8 cellular contexts compared by ENCODE assay signal in genomic region chr14:91388551-91388975, GRCh38. TPM values are rescaled to one million over a fixed set of nuclear protein-coding genes. Genes with fewer than 3 reads are reported as not detected.
DNase-seq lines count a peak whose midpoint lies in the region; ATAC-seq and TF ChIP-seq lines count a peak whose summit lies in the region.

No MANE protein-coding gene starts in this region.

- H3K9me3 ChIP-seq in mucosa of descending colon (no peaks in the 10 kb centered on the region), Caco-2 (no peaks in the 10 kb centered on the region)

- H3K4me1 ChIP-seq in mucosa of descending colon (ENCODE audit: low read depth) (peaks cover 26% of the 10 kb centered on the region), Caco-2 (no peaks in the 10 kb centered on the region)

- no TSS peak for BruUV-seq in Caco-2 (replicated peaks; lab: Mats Ljungman, UMichigan)

- no peaks in the 10 kb centered on the region for H3K27me3 ChIP-seq in Caco-2 (replicated peaks; ENCODE audit: control insufficient read depth, insufficient read depth, low read length)

- no peaks in the 10 kb centered on the region for H3K9me3 Mint-ChIP-seq in Caco-2 (ENCODE audit: unreplicated experiment)

- no peaks in the 10 kb centered on the region for H3K27me3 Mint-ChIP-seq in Caco-2 (ENCODE audit: insufficient read depth, unreplicated experiment)

- DNase-seq in UCSD-AML1 (lab: John Stamatoyannopoulos, UW; ENCODE audit: unreplicated experiment), result peak; percentile 39
- no peak for DNase-seq in mucosa of descending colon
- DNase-seq in Caco-2, result no peak
- DNase-seq in DMS114 treated with DMSO at 0.1 percent for 48 hours (lab: John Stamatoyannopoulos, UW; ENCODE audit: unreplicated experiment), result no peak
- DNase-seq in NCI-H1092 (lab: John Stamatoyannopoulos, UW), result no peak
- DNase-seq in GM03348 (ENCODE audit: low spot score), result no peak

- CTCF ChIA-PET in Caco-2 (lab: Charles Lee), result interaction anchor here (0.5 kb wide), 1 partner anchor 384 kb away, joined by 3 read pairs; no protein-coding TSS in a partner anchor

- intact Hi-C loops in mucosa of descending colon (cut with DNase I, micrococcal nuclease) (no loop called here), Caco-2 (cut with micrococcal nuclease; ENCODE audit: unreplicated experiment) (no loop called here)

- TF ChIP-seq CTCF in mucosa of descending colon (IDR thresholded peaks at IDR 0.05), result no peak
- no peak for TF ChIP-seq CTCF in Caco-2 (IDR thresholded peaks at IDR 0.05; ENCODE audit: insufficient read depth in 1 of 2, low read depth in 1 of 2, low read length in 1 of 2, severe bottlenecking in 1 of 2, unreplicated experiment in 1 of 2)

- ATAC-seq in GM18498 (IDR thresholded peaks at IDR 0.05; ENCODE audit: unreplicated experiment), result peak; percentile 78
- ATAC-seq in HG02610 (IDR thresholded peaks at IDR 0.05; ENCODE audit: unreplicated experiment), result peak; percentile 78
- ATAC-seq in mucosa of descending colon, result peak; percentile 64

- peaks cover 6% of the 10 kb centered on the region for H3K4me1 Mint-ChIP-seq in Caco-2 (ENCODE audit: low read depth, unreplicated experiment)

- H3K36me3 ChIP-seq in mucosa of descending colon (ENCODE audit: low read depth) (no peaks in the 10 kb centered on the region), Caco-2 (ENCODE audit: control insufficient read depth, insufficient read depth, low read length) (no peaks in the 10 kb centered on the region; the same call in 1 of the 2 replicates)

- H3K36me3 Mint-ChIP-seq in Caco-2 (ENCODE audit: insufficient read depth, unreplicated experiment), result peaks cover 7% of the 10 kb centered on the region

- H3K27ac Mint-ChIP-seq in Caco-2 (ENCODE audit: unreplicated experiment), result no peak overlapping the region

- H3K4me3 Mint-ChIP-seq in Caco-2 (ENCODE audit: unreplicated experiment), result no peak overlapping the region

- H3K4me3 ChIP-seq in mucosa of descending colon (no peak overlapping the region), Caco-2 (ENCODE audit: low read depth, low read length) (no peak overlapping the region)

- POLR2A ChIA-PET in Caco-2 (lab: Charles Lee), result no interaction called here

RNA-seq across cellular contexts. Expression of gene CCDC88C, which starts 29.1 kb away (rescaled TPM):
- total RNA-seq in mucosa of descending colon (10 to 100 TPM; 30.1 to 62.1 (median 56.6) TPM), Caco-2 (2022) (26.9 and 29.8 TPM in 2 replicates)
